Comparison of ENCODE assay signal across 11 cellular contexts in the genomic region with DNA sequence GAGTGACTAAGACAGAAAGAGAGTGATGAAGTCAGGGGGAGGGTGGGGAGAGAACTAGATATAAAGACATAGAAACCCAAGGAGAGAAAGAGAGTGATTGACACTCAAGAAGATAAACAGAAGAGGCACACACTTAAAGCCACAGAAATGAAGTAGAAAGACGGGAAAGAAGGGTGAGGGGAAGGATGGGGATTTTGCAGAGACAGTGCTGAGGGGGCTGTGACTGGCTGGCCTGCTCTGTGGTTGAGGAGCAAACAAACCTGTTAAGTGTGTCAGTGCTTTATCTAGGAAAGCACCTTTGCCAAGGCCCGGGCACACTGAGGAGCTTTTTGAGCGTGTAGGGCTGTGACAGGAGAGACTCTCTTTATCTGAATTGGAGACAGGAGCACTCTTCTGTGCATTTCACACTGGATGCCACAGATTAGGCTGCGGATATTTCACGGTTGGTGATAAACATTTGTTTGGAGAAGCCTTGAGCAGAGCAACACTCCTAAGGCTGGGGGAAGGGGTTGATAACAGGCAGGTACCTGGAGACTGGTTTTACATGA.
DNase-seq lines count a peak whose midpoint lies in the region; ATAC-seq and TF ChIP-seq lines count a peak whose summit lies in the region.
"Had no signal": no experiment of that assay in that cellular context is flagged by ENCODE, and none has a peak within 500 bp of the region (broad histone marks: within the 10 kb centered on the region; RNA-seq: fewer than 3 reads in every experiment).

No MANE protein-coding gene starts in this region.

- POLR2A ChIA-PET in WTC11 (lab: Charles Lee) = no interaction called here

- CTCF ChIA-PET in WTC11 (lab: Charles Lee) = no interaction called here

- no peak overlapping the region for H3K4me3 Mint-ChIP-seq in HFFc6
- H3K4me3 Mint-ChIP-seq in WTC11 = no peak overlapping the region
- no peak overlapping the region for H3K4me3 Mint-ChIP-seq in natural killer cell

- H3K27me3 Mint-ChIP-seq in HFFc6 (ENCODE audit: insufficient read depth) = no peaks in the 10 kb centered on the region
- no peaks in the 10 kb centered on the region for H3K27me3 Mint-ChIP-seq in WTC11 (ENCODE audit: low read depth)
- no peaks in the 10 kb centered on the region for H3K27me3 Mint-ChIP-seq in natural killer cell (ENCODE audit: low read depth in 2 of 2)

- H3K4me1 Mint-ChIP-seq in HFFc6 (ENCODE audit: low read depth) = peaks cover 49% of the 10 kb centered on the region
- H3K4me1 Mint-ChIP-seq in WTC11 = peaks cover 18% of the 10 kb centered on the region
- peaks cover 22 to 30% of the 10 kb centered on the region in 2 donors for H3K4me1 Mint-ChIP-seq in natural killer cell

- TF ChIP-seq CTCF in HFFc6 (IDR thresholded peaks at IDR 0.05) = no peak
- TF ChIP-seq CTCF in WTC11 (IDR thresholded peaks at IDR 0.05) = no peak
- no peak for TF ChIP-seq CTCF in natural killer cell (IDR thresholded peaks at IDR 0.05)

- no peak for DNase-seq in HFFc6
- no peak for DNase-seq in WTC11 (ENCODE audit: low spot score)
- DNase-seq in natural killer cell = no peak
- DNase-seq in NCI-H146 treated with DMSO at 0.1 percent for 48 hours (lab: John Stamatoyannopoulos, UW; ENCODE audit: unreplicated experiment) = no peak
- no peak for DNase-seq in stimulated activated CD4-positive, alpha-beta T cell treated with anti-CD3 and anti-CD28 coated beads, Interleukin-1b, Interleukin-23, amount 100 ng/mL, for 48 hours
- DNase-seq: COR-L47, kidney, NCI-H2029 treated with DMSO at 0.1 percent for 48 hours, substantia nigra had no signal

- intact Hi-C loops in natural killer cell (cut with micrococcal nuclease) = no loop called here

- H3K9me3 Mint-ChIP-seq in HFFc6 (no peaks in the 10 kb centered on the region), WTC11 (no peaks in the 10 kb centered on the region), natural killer cell (no peaks in the 10 kb centered on the region)

- peak overlapping the region; percentile 71 for H3K27ac Mint-ChIP-seq in HFFc6
- no peak overlapping the region for H3K27ac Mint-ChIP-seq in WTC11
- peak overlapping the region; percentile 1 to 13 for H3K27ac Mint-ChIP-seq in natural killer cell

- H3K36me3 Mint-ChIP-seq in HFFc6 (ENCODE audit: low read depth) (peaks cover 13% of the 10 kb centered on the region), WTC11 (no peaks in the 10 kb centered on the region), natural killer cell (peaks cover 24% of the 10 kb centered on the region)

- ATAC-seq in GM18511 (IDR thresholded peaks at IDR 0.05; ENCODE audit: unreplicated experiment) (peak; percentile 70), WTC11 (0 out of 2 replicates have a peak, but pooled peaks have one; percentile 24), natural killer cell (peak in 1 of 3 donors; percentile 48), HG03521 (IDR thresholded peaks at IDR 0.05; ENCODE audit: unreplicated experiment) (no peak)

TF ChIP-seq in WTC11, 78 proteins besides CTCF, POLR2A, EP300 and RAD21:
- no peak for TF ChIP-seq TEAD4 (CRISPR knock-in tag; IDR thresholded peaks at IDR 0.05)
- TF ChIP-seq NFE2L1 (CRISPR knock-in tag; IDR thresholded peaks at IDR 0.05) = no peak
